15 cellular contexts compared by ENCODE assay signal in genomic region chr10:114720685-114721278, GRCh38.
"Had no signal": no experiment of that assay in that cellular context is flagged by ENCODE, and none has a peak within 500 bp of the region (broad histone marks: within the 10 kb centered on the region; RNA-seq: fewer than 3 reads in every experiment).

No MANE protein-coding gene starts in this region.

- ATAC-seq: activated CD4-positive, alpha-beta T cell treated with anti-CD3 and anti-CD28 coated beads for 36 hours; activated naive CD4-positive, alpha-beta T cell treated with anti-CD3 and anti-CD28 coated beads, Interleukin-2, amount 50 U/mL, for 72 hours; gastroesophageal sphincter; psoas muscle; stimulated activated effector memory CD8-positive, alpha-beta T cell treated with anti-CD3 and anti-CD28 coated beads, Interleukin-12 subunit alpha, Interleukin-12 subunit beta, amount 100 ng/mL, for 72 hours had no signal

- H3K4me1 ChIP-seq: sigmoid colon, uterus had no signal

- H3K9me3 ChIP-seq: gastroesophageal sphincter, psoas muscle, sigmoid colon, tibial artery, uterus had no signal

- DNase-seq: activated CD4-positive, alpha-beta memory T cell treated with anti-CD3 and anti-CD28 coated beads, Interleukin-2, amount 10 ng/mL, durations not matched to agents 7 days and 5 days; activated CD4-positive, alpha-beta T cell treated with anti-CD3 and anti-CD28 coated beads for 36 hours; activated T-cell treated with anti-CD3 and anti-CD28 coated beads, Interleukin-2, amount 50 U/mL, for 24 hours; cerebellar nuclear complex; midbrain; psoas muscle; sigmoid colon; stimulated activated CD4-positive, alpha-beta T cell treated with anti-CD3 and anti-CD28 coated beads, Interleukin-12 subunit alpha, Interleukin-12 subunit beta, amount 100 ng/mL, for 4 hours; stimulated activated CD4-positive, alpha-beta T cell treated with anti-CD3 and anti-CD28 coated beads, Interleukin-2, amount 100 ng/mL, for 24 hours; tibial artery; uterus had no signal

- H3K4me3 ChIP-seq: gastroesophageal sphincter, psoas muscle, sigmoid colon, tibial artery, uterus had no signal

- FAIRE-seq: islet of Langerhans had no signal

- H3K27ac ChIP-seq: gastroesophageal sphincter, psoas muscle, tibial artery had no signal

- H3K36me3 ChIP-seq: gastroesophageal sphincter, sigmoid colon, tibial artery, uterus had no signal

- H3K27me3 ChIP-seq: gastroesophageal sphincter, sigmoid colon, tibial artery, uterus had no signal
